In genomic region chr2:241315879-241316700, GRCh38 we compare ENCODE assay signal across 8 cellular contexts. TPM values are rescaled to one million over a fixed set of nuclear protein-coding genes. Genes with fewer than 3 reads are reported as not detected.
DNase-seq lines count a peak whose midpoint lies in the region; ATAC-seq, FAIRE-seq and TF ChIP-seq lines count a peak whose summit lies in the region.

Gene SEPTIN2 (plus strand): TSS chr2:241315925. CDS start chr2:241324233, 8,308 bp downstream.

- no peaks in the 10 kb centered on the region for H3K9me2 ChIP-seq in PC-3 (replicated peaks; ENCODE audit: low read length)

- TF ChIP-seq CTCF in PC-3 (conservative IDR thresholded peaks at IDR 0.05; ENCODE audit: low read depth, low read length) (no peak), gastroesophageal sphincter (IDR thresholded peaks at IDR 0.05) (no peak), pancreas (IDR thresholded peaks at IDR 0.05) (no peak), uterus (IDR thresholded peaks at IDR 0.05) (peak in 1 of 4 experiments; percentile 7)

- H3K27me3 ChIP-seq in PC-3 (ENCODE audit: low read length) (no peaks in the 10 kb centered on the region), gastroesophageal sphincter (no peaks in the 10 kb centered on the region), pancreas (no peaks in the 10 kb centered on the region), uterus (no peaks in the 10 kb centered on the region)

- H3K27ac ChIP-seq in PC-3 (ENCODE audit: low read length) (peak within 1 kb of the TSS; percentile 97), gastroesophageal sphincter (peak within 1 kb of the TSS; percentile 89 to 99 (median 97)), pancreas (peak within 1 kb of the TSS; percentile 96 to 99 (median 98)), uterus (peak within 1 kb of the TSS; percentile 98 to 99)

- TF ChIP-seq POLR2A in gastroesophageal sphincter (IDR thresholded peaks at IDR 0.05) (peak; percentile 76 to 80), uterus (IDR thresholded peaks at IDR 0.05) (peak; percentile 65 to 89)

- peak; percentile 31 to 65 for DNase-seq in AML-193 (lab: John Stamatoyannopoulos, UW)
- peak; percentile 12 for DNase-seq in PC-3
- DNase-seq in activated naive CD4-positive, alpha-beta T cell (lab: John Stamatoyannopoulos, UW) = peak; percentile 70 to 84 (median 78)
- peak in 5 of 6 donors; percentile 44 to 85 (median 72) for DNase-seq in pancreas
- DNase-seq in uterus = peak in 1 of 2 donors; percentile 73

- H3K36me3 ChIP-seq in PC-3 (ENCODE audit: low read depth, low read length) = peaks cover 3% of the 10 kb centered on the region; the same call in 1 of the 2 replicates
- H3K36me3 ChIP-seq in gastroesophageal sphincter = no peaks in the 10 kb centered on the region
- H3K36me3 ChIP-seq in pancreas = no peaks in the 10 kb centered on the region
- H3K36me3 ChIP-seq in uterus = no peaks in the 10 kb centered on the region

- H2AFZ ChIP-seq in PC-3 (ENCODE audit: low read length) = peak within 1 kb of the TSS; percentile 86

- no TSS peak for BruUV-seq in PC-3 (replicated peaks; lab: Mats Ljungman, UMichigan)

- peaks cover 52% of the 10 kb centered on the region for H3K4me1 ChIP-seq in PC-3 (ENCODE audit: insufficient read depth, low read length)
- H3K4me1 ChIP-seq in gastroesophageal sphincter = peaks cover 5 to 77% (median 26%) of the 10 kb centered on the region in 3 donors
- peaks cover 3 to 50% (median 22%) of the 10 kb centered on the region in 3 donors for H3K4me1 ChIP-seq in pancreas
- no peaks in the 10 kb centered on the region for H3K4me1 ChIP-seq in uterus

- CTCF ChIA-PET in PC-3 (lab: Charles Lee) = interaction anchor here (0.5 kb wide), 1 partner anchor 70 kb away, joined by 3 read pairs; no protein-coding TSS in a partner anchor

- ATAC-seq in GM18909 (IDR thresholded peaks at IDR 0.05; ENCODE audit: poor library complexity, unreplicated experiment) (peak; percentile 39), HG03139 (IDR thresholded peaks at IDR 0.05; ENCODE audit: unreplicated experiment) (peak; percentile 32), PC-3 (peak; percentile 31), gastroesophageal sphincter (peak; percentile 60), pancreas (peak; percentile 39 to 51 (median 45))

- WGBS in gastroesophageal sphincter (ENCODE audit: low coverage in 1 of 2), 2 donors = no CpG with 5 or more reads among the region's 76 CpGs
- 0% methylated on average over 59 to 76 of the region's 76 CpGs for WGBS in pancreas, 2 donors

- POLR2A ChIA-PET in PC-3 (lab: Charles Lee; ENCODE audit: unreplicated experiment) = interaction anchor here (0.6 kb wide), 2 partner anchors 44 to 60 kb away, joined by 3 to 5 read pairs; no protein-coding TSS in a partner anchor

- H3K4me2 ChIP-seq in PC-3 (ENCODE audit: low read length) = peak within 1 kb of the TSS; percentile 100

- H3K79me2 ChIP-seq in PC-3 (ENCODE audit: low read length) = peaks cover 92% of the 10 kb centered on the region

- intact Hi-C loops in PC-3 (cut with micrococcal nuclease) = loop anchor here (2.0 kb wide), 1 partner anchor 43 kb away; no protein-coding TSS in a partner anchor
- intact Hi-C loops in pancreas (cut with DNase I) = no loop called here
- intact Hi-C loops in uterus (cut with DNase I; ENCODE audit: low total_unique reads) = no loop called here

- H3K9me3 ChIP-seq in PC-3 (ENCODE audit: low read length) (no peaks in the 10 kb centered on the region), gastroesophageal sphincter (no peaks in the 10 kb centered on the region), pancreas (no peaks in the 10 kb centered on the region), uterus (no peaks in the 10 kb centered on the region)

- H3F3A ChIP-seq in PC-3 (ENCODE audit: low read length, unreplicated experiment) = no peaks in the 10 kb centered on the region

- peak within 1 kb of the TSS; percentile 100 for H3K9ac ChIP-seq in PC-3 (ENCODE audit: low read length)

- peaks cover 43% of the 10 kb centered on the region for H4K20me1 ChIP-seq in PC-3 (ENCODE audit: low read length)

- no peak for FAIRE-seq in pancreas (lab: Jason Lieb, UNC)

- H3K4me3 ChIP-seq in PC-3 (ENCODE audit: low read length) = peak within 1 kb of the TSS; percentile 98
- H3K4me3 ChIP-seq in gastroesophageal sphincter = peak within 1 kb of the TSS; percentile 82 to 94
- peak within 1 kb of the TSS; percentile 74 to 95 (median 82) for H3K4me3 ChIP-seq in pancreas
- peak within 1 kb of the TSS; percentile 68 to 82 for H3K4me3 ChIP-seq in uterus

- TF ChIP-seq EP300 in gastroesophageal sphincter (IDR thresholded peaks at IDR 0.05) = no peak

RNA-seq across cellular contexts. Expression of gene SEPTIN2, which starts in this region (rescaled TPM):
- total RNA-seq in PC-3 (2014; rRNA removed) (185 and 207 TPM in 2 replicates), gastroesophageal sphincter (100 to 1,000 TPM; 317 to 360 (median 330) TPM), pancreas (100 to 1,000 TPM; 149 to 245 (median 204) TPM), uterus (100 to 1,000 TPM; 135 to 631 (median 268) TPM)
- 100 to 1,000 TPM; 106 to 158 TPM for polyA plus RNA-seq in pancreas
